1 cellular context compared by ENCODE assay signal in the genomic region with DNA sequence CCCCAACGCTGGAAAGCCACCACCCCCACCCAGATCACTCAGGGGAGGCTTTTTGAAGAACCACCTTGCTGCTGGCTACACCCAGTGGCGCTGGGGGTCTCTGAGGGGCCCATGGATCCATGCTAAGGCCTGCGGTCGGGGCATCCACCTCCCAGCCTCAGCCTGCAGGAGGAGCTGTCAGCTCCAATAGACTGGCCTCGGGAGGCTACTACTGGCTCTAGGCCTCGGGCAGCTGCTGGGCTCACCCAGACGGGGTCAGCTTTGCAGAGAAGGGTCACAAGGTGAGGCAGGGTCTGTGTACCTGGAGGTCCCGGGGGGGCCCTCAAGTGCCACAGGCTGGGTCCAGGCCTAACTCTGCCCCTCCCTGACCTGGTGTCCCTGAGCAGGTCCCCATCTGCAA.
TF ChIP-seq lines count a peak whose summit lies in the region.

No MANE protein-coding gene starts in this region.

TF ChIP-seq in GM23338, 12 proteins besides CTCF, POLR2A, EP300 and RAD21 (continued from another document):
- TF ChIP-seq ZNF462 (CRISPR knock-in tag; IDR thresholded peaks at IDR 0.05), result no peak
- no peak for TF ChIP-seq JUNB (IDR thresholded peaks at IDR 0.05; ENCODE audit: unreplicated experiment)
- no peak for TF ChIP-seq STAT1 (IDR thresholded peaks at IDR 0.05; ENCODE audit: unreplicated experiment)
- no peak for TF ChIP-seq ZNF114 (CRISPR knock-in tag; IDR thresholded peaks at IDR 0.05)
- TF ChIP-seq EZH2 (IDR thresholded peaks at IDR 0.05; ENCODE audit: low read depth, unreplicated experiment), result no peak
- no peak for TF ChIP-seq ETS1 (IDR thresholded peaks at IDR 0.05)
- no peak for TF ChIP-seq CREB1 (CRISPR knock-in tag; IDR thresholded peaks at IDR 0.05; ENCODE audit: low read depth)
- TF ChIP-seq NANOG (IDR thresholded peaks at IDR 0.05; ENCODE audit: borderline replicate concordance), result no peak
- no peak for TF ChIP-seq EZH2phosphoT487 (IDR thresholded peaks at IDR 0.05; ENCODE audit: unreplicated experiment)
